18 cellular contexts compared by ENCODE assay signal in genomic region chr2:190457256-190457655, GRCh38. TPM values are rescaled to one million over a fixed set of nuclear protein-coding genes. Genes with fewer than 3 reads are reported as not detected.
DNase-seq lines count a peak whose midpoint lies in the region; ATAC-seq, FAIRE-seq and TF ChIP-seq lines count a peak whose summit lies in the region.
"Had no signal": no experiment of that assay in that cellular context is flagged by ENCODE, and none has a peak within 500 bp of the region (broad histone marks: within the 10 kb centered on the region; RNA-seq: fewer than 3 reads in every experiment).

No MANE protein-coding gene starts in this region.

- no peak overlapping the region for H3K4me2 ChIP-seq in A549
- H3K4me2 ChIP-seq in IMR-90 (ENCODE audit: low read depth, low read length) = no peak overlapping the region
- no peak overlapping the region for H3K4me2 ChIP-seq in endothelial cell of umbilical vein (ENCODE audit: insufficient read depth, low read length)

- H2AK9ac ChIP-seq in IMR-90 (replicated peaks; ENCODE audit: low read depth, low read length, poor library complexity) = no peak overlapping the region

- FAIRE-seq in A549 (lab: Jason Lieb, UNC) = no peak
- peak; percentile 31 for FAIRE-seq in endothelial cell of umbilical vein (lab: Jason Lieb, UNC)
- FAIRE-seq: G401.6, GM12878, GM19239 had no signal

- CTCF ChIA-PET in A549 (lab: Yijun Ruan, JAX) = no interaction called here
- CTCF ChIA-PET in IMR-90 (lab: Yijun Ruan, JAX) = no interaction called here
- CTCF ChIA-PET in endothelial cell of umbilical vein (lab: Charles Lee) = no interaction called here

- no peak overlapping the region for H3K27ac ChIP-seq in A549
- H3K27ac ChIP-seq in IMR-90 (ENCODE audit: insufficient read depth, low read length) = no peak overlapping the region
- no peak overlapping the region for H3K27ac ChIP-seq in endothelial cell of umbilical vein (ENCODE audit: insufficient read depth, low read depth, low read length)
- H3K27ac ChIP-seq: GM23248 had no signal

- H2AK5ac ChIP-seq in IMR-90 (ENCODE audit: low read depth, low read length) = no peak overlapping the region

- H3K56ac ChIP-seq in IMR-90 (ENCODE audit: extremely low read depth, insufficient read depth, low read length) = no peak overlapping the region

- BruUV-seq in IMR-90 (replicated peaks; lab: Mats Ljungman, UMichigan) (no TSS peak), endothelial cell of umbilical vein (replicated peaks; lab: Mats Ljungman, UMichigan) (no TSS peak)

- in situ Hi-C loops in IMR-90 (cut with MboI; ENCODE audit: low sequenced_read_pairs) = no loop called here

- no peak overlapping the region for H2BK20ac ChIP-seq in IMR-90 (ENCODE audit: low read depth, low read length)

- H3K9me1 ChIP-seq in IMR-90 (ENCODE audit: insufficient read depth, low read length) (peaks cover 3% of the 10 kb centered on the region; the same call in 1 of the 2 replicates), endothelial cell of umbilical vein (replicated peaks; ENCODE audit: control insufficient read depth, extremely low read depth, insufficient read depth, low read length) (peaks cover 2% of the 10 kb centered on the region)

- no peaks in the 10 kb centered on the region for H4K20me1 ChIP-seq in IMR-90 (ENCODE audit: insufficient read depth, low read length)
- no peaks in the 10 kb centered on the region for H4K20me1 ChIP-seq in endothelial cell of umbilical vein (replicated peaks; ENCODE audit: control insufficient read depth, extremely low read depth, insufficient read depth, low read length)

- H2AFZ ChIP-seq in IMR-90 (replicated peaks; ENCODE audit: low read length, poor library complexity) (no peak overlapping the region), endothelial cell of umbilical vein (ENCODE audit: low read depth, low read length) (no peak overlapping the region)
- H2AFZ ChIP-seq: GM23248 had no signal

- H3K14ac ChIP-seq in IMR-90 (replicated peaks; ENCODE audit: low read depth, low read length) = no peak overlapping the region

- no peak overlapping the region for H3K4ac ChIP-seq in IMR-90 (ENCODE audit: low read depth, low read length)

- no peak for TF ChIP-seq POLR2A in A549 (IDR thresholded peaks at IDR 0.05; ENCODE audit: low read length)
- TF ChIP-seq POLR2A in IMR-90 (IDR thresholded peaks at IDR 0.05; ENCODE audit: low read depth, low read length) = no peak
- no peak for TF ChIP-seq POLR2A in endothelial cell of umbilical vein (IDR thresholded peaks at IDR 0.05; ENCODE audit: low read depth, low read length)

- DNase-seq in A549 (ENCODE audit: low read depth in 1 of 2, low spot score in 1 of 2) (no peak), IMR-90 (no peak), endothelial cell of umbilical vein (ENCODE audit: low read depth, low spot score) (no peak), left ventricle myocardium superior (no peak), inferior parietal cortex (ENCODE audit: extremely low spot score) (no peak)
- DNase-seq: 8988T; C1 segment of cervical spinal cord; Caco-2; CD4-positive, alpha-beta memory T cell; DMS153; DND-41; GM23248; H9 had no signal

- no peak overlapping the region for H3K18ac ChIP-seq in IMR-90 (ENCODE audit: low read depth, low read length)

- H3K4me3 ChIP-seq in A549 = no peak overlapping the region
- no peak overlapping the region for H3K4me3 ChIP-seq in IMR-90 (ENCODE audit: insufficient read depth, low read depth, low read length)
- H3K4me3 ChIP-seq in endothelial cell of umbilical vein (replicated peaks in 1 of 3; ENCODE audit: insufficient read depth in 1 of 3, low read depth in 1 of 3, low read length in 3 of 3) = no peak overlapping the region
- H3K4me3 ChIP-seq: GM12878, GM23248 had no signal

- 90% methylated on average over 2 of the region's 2 CpGs for WGBS in A549 (ENCODE audit: missing lambda C conversion rate)
- WGBS in IMR-90 (ENCODE audit: extremely low coverage in 2 of 2, insufficient read length in 1 of 2), 2 experiments = no CpG with 5 or more reads among the region's 2 CpGs

- H3K79me2 ChIP-seq in endothelial cell of umbilical vein (ENCODE audit: control insufficient read depth, insufficient read depth, low read length) = no peaks in the 10 kb centered on the region

- no peak overlapping the region for H4K5ac ChIP-seq in IMR-90 (ENCODE audit: low read depth, low read length)

- no peak overlapping the region for H4K8ac ChIP-seq in IMR-90 (ENCODE audit: low read depth in 2 of 2, low read length in 2 of 2)

- H3K9ac ChIP-seq in IMR-90 (ENCODE audit: low read depth, low read length) = no peak overlapping the region
- no peak overlapping the region for H3K9ac ChIP-seq in endothelial cell of umbilical vein (replicated peaks; ENCODE audit: extremely low read depth, insufficient read depth, low read length)
- H3K9ac ChIP-seq: GM23248 had no signal

- no peak overlapping the region for H2BK15ac ChIP-seq in IMR-90 (ENCODE audit: low read depth, low read length)

- no peak overlapping the region for H3K23ac ChIP-seq in IMR-90 (ENCODE audit: low read depth, low read length)

- dilution Hi-C loops in IMR-90 (cut with HindIII; ENCODE audit: low sequenced_read_pairs, unreplicated experiment) (no loop called here), endothelial cell of umbilical vein (cut with MboI; ENCODE audit: extremely low pct_ligation_motif_present, low sequenced_read_pairs) (no loop called here)

- H3K27me3 ChIP-seq in IMR-90 (ENCODE audit: control insufficient read depth, insufficient read depth, low read length) (no peaks in the 10 kb centered on the region), endothelial cell of umbilical vein (ENCODE audit: control insufficient read depth in 2 of 2, insufficient read depth in 2 of 2, low read length in 2 of 2) (no peaks in the 10 kb centered on the region)

- no peaks in the 10 kb centered on the region for H3K4me1 ChIP-seq in A549
- H3K4me1 ChIP-seq in IMR-90 (ENCODE audit: control insufficient read depth, insufficient read depth, low read length) = no peaks in the 10 kb centered on the region
- no peaks in the 10 kb centered on the region for H3K4me1 ChIP-seq in endothelial cell of umbilical vein (ENCODE audit: control insufficient read depth, extremely low read depth, insufficient read depth, low read length)
- H3K4me1 ChIP-seq: Caco-2 had no signal

- H3K36me3 ChIP-seq in IMR-90 (ENCODE audit: control insufficient read depth, insufficient read depth, low read length) (no peaks in the 10 kb centered on the region), endothelial cell of umbilical vein (ENCODE audit: control insufficient read depth in 2 of 2, extremely low read depth in 1 of 2, insufficient read depth in 2 of 2, low read length in 2 of 2) (no peaks in the 10 kb centered on the region)

- H3K9me3 ChIP-seq in A549 (no peaks in the 10 kb centered on the region), IMR-90 (ENCODE audit: control insufficient read depth, insufficient read depth, low read length) (no peaks in the 10 kb centered on the region), endothelial cell of umbilical vein (replicated peaks; ENCODE audit: control insufficient read depth, insufficient read depth, low read length) (no peaks in the 10 kb centered on the region)
- H3K9me3 ChIP-seq: Caco-2 had no signal

- H3K79me1 ChIP-seq in IMR-90 (ENCODE audit: low read depth in 1 of 2, low read length in 2 of 2) = no peaks in the 10 kb centered on the region

- TF ChIP-seq RAD21 in A549 (conservative IDR thresholded peaks at IDR 0.05 in 1 of 2, IDR thresholded peaks at IDR 0.05 in 1 of 2) (no peak), IMR-90 (IDR thresholded peaks at IDR 0.05; ENCODE audit: low read length) (no peak)

- no peak overlapping the region for H2BK5ac ChIP-seq in IMR-90 (ENCODE audit: low read depth, low read length, poor library complexity, severe bottlenecking)

- no peak overlapping the region for H4K91ac ChIP-seq in IMR-90 (ENCODE audit: insufficient read depth, low read depth, low read length)

- no peak overlapping the region for H2BK120ac ChIP-seq in IMR-90 (ENCODE audit: low read depth, low read length)

- TF ChIP-seq EP300 in A549 (IDR thresholded peaks at IDR 0.05) = no peak

- intact Hi-C loops in IMR-90 (cut with micrococcal nuclease) (no loop called here), endothelial cell of umbilical vein (cut with micrococcal nuclease) (no loop called here), left ventricle myocardium superior (cut with micrococcal nuclease) (no loop called here)

- no peak for TF ChIP-seq CTCF in A549 (IDR thresholded peaks at IDR 0.05)
- TF ChIP-seq CTCF in IMR-90 (conservative IDR thresholded peaks at IDR 0.05; ENCODE audit: low read depth, low read length) = no peak
- no peak for TF ChIP-seq CTCF in endothelial cell of umbilical vein (IDR thresholded peaks at IDR 0.05; ENCODE audit: extremely low read depth in 1 of 2, insufficient read depth in 1 of 2, low read depth in 1 of 2, low read length in 2 of 2)

- no peak for ATAC-seq in A549
- no peak for ATAC-seq in IMR-90 (ENCODE audit: low read depth)
- no peak for ATAC-seq in left ventricle myocardium superior
- no peak for ATAC-seq in HG03457 (IDR thresholded peaks at IDR 0.05; ENCODE audit: unreplicated experiment)
- ATAC-seq: GM12878, HCT116 had no signal

- POLR2A ChIA-PET in A549 (lab: Yijun Ruan, JAX) (interaction anchor here (0.5 kb wide), 1 partner anchor 191 kb away, joined by 12 read pairs; the partner anchor contains the start of gene NAB1), IMR-90 (lab: Charles Lee; ENCODE audit: unreplicated experiment) (no interaction called here), endothelial cell of umbilical vein (lab: Charles Lee) (no interaction called here)

TF ChIP-seq in endothelial cell of umbilical vein, 7 proteins besides CTCF, POLR2A, EP300 and RAD21 (continues in another document):
- TF ChIP-seq FOS (IDR thresholded peaks at IDR 0.05; ENCODE audit: borderline replicate concordance, insufficient read depth, low read length) = no peak

RNA-seq across cellular contexts. Expression of gene MFSD6, which starts 49.1 kb away (rescaled TPM):
- polyA plus RNA-seq in A549 (2011; rRNA removed) (33.2 and 41.3 TPM in 2 replicates), A549 (2017; fragmentation: RNase III; extraction: RNeasy Plus Mini Kit Qiagen cat#74134 plus additional on column Dnase treatment) (13.3 to 15.9 TPM (median 14.3 TPM) in 3 replicates), IMR-90 (2012; rRNA removed) (4.0 and 4.2 TPM in 2 replicates), endothelial cell of umbilical vein (2.2 and 4.3 TPM in 2 replicates)
- 8.8 and 9.6 TPM in 2 replicates for polyA plus RNA-seq in A549 (2012; cell fraction: cytosol; rRNA removed)
- 7.5 and 9.5 TPM in 2 replicates for polyA plus RNA-seq in A549 (2012; cell fraction: nucleus; rRNA removed)
- polyA minus RNA-seq in A549 (2011; rRNA and poly(A)+ RNA removed) = 38.9 and 48.4 TPM in 2 replicates
- total RNA-seq in IMR-90 (2012; rRNA removed) (7.7 and 8.1 TPM in 2 replicates), endothelial cell of umbilical vein (4.5 and 8.2 TPM in 2 replicates), left ventricle myocardium superior (24.4 TPM)
- 2.7 and 4.8 TPM in 2 replicates for polyA plus RNA-seq in IMR-90 (2012; cell fraction: cytosol; rRNA removed)
- polyA plus RNA-seq in IMR-90 (2012; cell fraction: nucleus; rRNA removed; ENCODE audit: low replicate concordance) = 1.6 and 5.3 TPM in 2 replicates
- 3.0 and 3.3 TPM in 2 replicates for polyA plus RNA-seq in endothelial cell of umbilical vein (2011; cell fraction: cytosol; rRNA removed)
- 3.0 and 4.5 TPM in 2 replicates for polyA plus RNA-seq in endothelial cell of umbilical vein (2011; cell fraction: nucleus; rRNA removed)
- polyA plus RNA-seq in endothelial cell of umbilical vein (2012) = 1.7 and 2.9 TPM in 2 replicates
- polyA minus RNA-seq in endothelial cell of umbilical vein = 5.6 and 5.8 TPM in 2 replicates
- polyA minus RNA-seq in endothelial cell of umbilical vein (2011; cell fraction: cytosol; rRNA and poly(A)+ RNA removed) = 8.7 TPM
- 5.4 and 5.6 TPM in 2 replicates for polyA minus RNA-seq in endothelial cell of umbilical vein (2011; cell fraction: nucleus; rRNA and poly(A)+ RNA removed)
